ENCODE assay signal across 9 cellular contexts in the genomic region with DNA sequence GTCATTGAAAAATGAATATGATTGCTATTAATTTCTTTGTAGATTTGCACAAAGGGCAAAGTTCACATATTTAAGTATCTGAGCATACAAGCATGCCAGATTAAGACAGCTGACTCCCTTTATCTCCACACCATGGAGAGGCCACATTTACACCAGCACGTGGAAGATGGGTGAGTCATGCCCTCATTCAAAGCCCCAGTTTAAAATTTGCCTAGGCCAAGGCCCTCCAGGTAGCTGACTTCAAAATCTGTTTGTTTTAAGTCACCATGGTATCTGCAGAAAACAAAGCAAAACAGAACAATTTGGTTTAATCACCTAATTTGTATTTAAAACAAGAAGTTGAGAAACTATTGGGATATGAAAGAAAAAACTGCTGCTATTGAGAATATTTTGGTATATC.
DNase-seq lines count a peak whose midpoint lies in the region; ATAC-seq and TF ChIP-seq lines count a peak whose summit lies in the region.
"Had no signal": no experiment of that assay in that cellular context is flagged by ENCODE, and none has a peak within 500 bp of the region (broad histone marks: within the 10 kb centered on the region; RNA-seq: fewer than 3 reads in every experiment).

No MANE protein-coding gene starts in this region.

- no peak for TF ChIP-seq RAD21 in HCT116 (IDR thresholded peaks at IDR 0.05; ENCODE audit: low read depth)

- CTCF ChIA-PET in HCT116 (lab: Charles Lee) = no interaction called here

- ATAC-seq in HCT116 (peak; percentile 66), T-helper 17 cell (peak; percentile 77), GM19395 (IDR thresholded peaks at IDR 0.05; ENCODE audit: unreplicated experiment) (no peak)

- no peak overlapping the region for H3K27ac ChIP-seq in HCT116 (ENCODE audit: low read depth, low read length)

- DNase-seq in DMS53 (lab: John Stamatoyannopoulos, UW) = peak; percentile 85
- DNase-seq in HCT116 (ENCODE audit: low read depth, low spot score) = peak; percentile 3
- DNase-seq in T-helper 17 cell = no peak
- peak; percentile 40 for DNase-seq in iPS-NIHi11 (ENCODE audit: low spot score)
- DNase-seq in GM13977 (ENCODE audit: low spot score) = no peak
- no peak for DNase-seq in T-helper 9 cell
- no peak for DNase-seq in NCI-H2196 (lab: John Stamatoyannopoulos, UW; ENCODE audit: unreplicated experiment)
- DNase-seq: hippocampal formation had no signal

- no peak for TF ChIP-seq CTCF in HCT116 (IDR thresholded peaks at IDR 0.05 in 2 of 3, conservative IDR thresholded peaks at IDR 0.05 in 1 of 3; ENCODE audit: borderline replicate concordance in 1 of 3, insufficient read depth in 1 of 3, low read depth in 2 of 3, low read length in 2 of 3)
- no peak for TF ChIP-seq CTCF in GM13977 (IDR thresholded peaks at IDR 0.05; ENCODE audit: extremely low read depth, insufficient read depth, missing control alignments)

- H3K4me3 ChIP-seq in HCT116 (replicated peaks in 1 of 2; ENCODE audit: low read depth in 1 of 2, low read length in 2 of 2) = no peak overlapping the region

- peaks cover 11% of the 10 kb centered on the region for H3K4me1 Mint-ChIP-seq in T-helper 17 cell

- BruUV-seq in HCT116 (replicated peaks; lab: Mats Ljungman, UMichigan) = no TSS peak

- no peaks in the 10 kb centered on the region for H3K79me2 ChIP-seq in HCT116 (ENCODE audit: insufficient read depth, low read length)

- intact Hi-C loops in HCT116 (cut with micrococcal nuclease) = no loop called here

- no peaks in the 10 kb centered on the region for H3K36me3 ChIP-seq in HCT116 (ENCODE audit: control insufficient read depth in 1 of 2, insufficient read depth in 2 of 2, low read length in 2 of 2)

- no peak overlapping the region for H2AFZ ChIP-seq in HCT116 (ENCODE audit: low read depth, low read length, poor library complexity, severe bottlenecking)

- peaks cover 13 to 16% of the 10 kb centered on the region in 2 experiments for H3K4me1 ChIP-seq in HCT116 (ENCODE audit: control insufficient read depth in 1 of 2, insufficient read depth in 2 of 2, low read length in 2 of 2)

- H3K9ac ChIP-seq in HCT116 (ENCODE audit: low read length) = no peak overlapping the region

- RAD21 ChIA-PET in HCT116 (lab: Charles Lee; ENCODE audit: low non-redundant PET in 1 of 2, low total read pairs in 2 of 2, uncharacterized antibody in 2 of 2, unreplicated experiment in 2 of 2) = no interaction called here

- H3K9me2 ChIP-seq in HCT116 (ENCODE audit: insufficient read depth) = no peaks in the 10 kb centered on the region

- H4K20me1 ChIP-seq in HCT116 (ENCODE audit: insufficient read depth) = no peaks in the 10 kb centered on the region

- in situ Hi-C loops in GM13977 (cut with MboI; ENCODE audit: low pct_unique_long_range_greater_than_20kb, low sequenced_read_pairs, unreplicated experiment) = no loop called here

- no peaks in the 10 kb centered on the region for H3K36me3 Mint-ChIP-seq in T-helper 17 cell (ENCODE audit: low read depth)

- H3K4me2 ChIP-seq in HCT116 (ENCODE audit: low read length) = peak overlapping the region; percentile 32; the same call in 1 of the 2 replicates

- H3K9me3 ChIP-seq in HCT116 (ENCODE audit: control insufficient read depth in 1 of 2, insufficient read depth in 1 of 2, low read depth in 1 of 2, low read length in 2 of 2) = no peaks in the 10 kb centered on the region
- no peaks in the 10 kb centered on the region for H3K9me3 ChIP-seq in T-helper 17 cell (ENCODE audit: control insufficient read depth, low read length, poor library complexity, severe bottlenecking)

- TF ChIP-seq POLR2A in HCT116 (IDR thresholded peaks at IDR 0.05; ENCODE audit: borderline replicate concordance, extremely low read depth, insufficient read depth, insufficient read length) = no peak

- no peaks in the 10 kb centered on the region for H3K27me3 Mint-ChIP-seq in T-helper 17 cell

- H3K27me3 ChIP-seq in HCT116 (ENCODE audit: insufficient read depth, low read length) = no peaks in the 10 kb centered on the region

- POLR2A ChIA-PET in HCT116 (lab: Charles Lee) = no interaction called here

- no peak overlapping the region for H3K27ac Mint-ChIP-seq in T-helper 17 cell

- H3K4me3 Mint-ChIP-seq in T-helper 17 cell = no peak overlapping the region

TF ChIP-seq in HCT116, 20 proteins besides CTCF, POLR2A, EP300 and RAD21:
- TF ChIP-seq, protein P1, sequence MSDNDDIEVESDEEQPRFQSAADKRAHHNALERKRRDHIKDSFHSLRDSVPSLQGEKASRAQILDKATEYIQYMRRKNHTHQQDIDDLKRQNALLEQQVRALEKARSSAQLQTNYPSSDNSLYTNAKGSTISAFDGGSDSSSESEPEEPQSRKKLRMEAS (IDR thresholded peaks at IDR 0.05) = peak; percentile 65
- peak; percentile 35; the same call in 1 of the 2 replicates for TF ChIP-seq FOSL1 (IDR thresholded peaks at IDR 0.05; ENCODE audit: low read depth)
- TF ChIP-seq, protein P2, sequence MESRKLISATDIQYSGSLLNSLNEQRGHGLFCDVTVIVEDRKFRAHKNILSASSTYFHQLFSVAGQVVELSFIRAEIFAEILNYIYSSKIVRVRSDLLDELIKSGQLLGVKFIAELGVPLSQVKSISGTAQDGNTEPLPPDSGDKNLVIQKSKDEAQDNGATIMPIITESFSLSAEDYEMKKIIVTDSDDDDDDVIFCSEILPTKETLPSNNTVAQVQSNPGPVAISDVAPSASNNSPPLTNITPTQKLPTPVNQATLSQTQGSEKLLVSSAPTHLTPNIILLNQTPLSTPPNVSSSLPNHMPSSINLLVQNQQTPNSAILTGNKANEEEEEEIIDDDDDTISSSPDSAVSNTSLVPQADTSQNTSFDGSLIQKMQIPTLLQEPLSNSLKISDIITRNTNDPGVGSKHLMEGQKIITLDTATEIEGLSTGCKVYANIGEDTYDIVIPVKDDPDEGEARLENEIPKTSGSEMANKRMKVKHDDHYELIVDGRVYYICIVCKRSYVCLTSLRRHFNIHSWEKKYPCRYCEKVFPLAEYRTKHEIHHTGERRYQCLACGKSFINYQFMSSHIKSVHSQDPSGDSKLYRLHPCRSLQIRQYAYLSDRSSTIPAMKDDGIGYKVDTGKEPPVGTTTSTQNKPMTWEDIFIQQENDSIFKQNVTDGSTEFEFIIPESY (IDR thresholded peaks at IDR 0.05; ENCODE audit: extremely low read depth, insufficient replicate concordance, low read length) = no peak

Comparison
In these comparisons a context has a peak if more than half of its experiments do, and no peak if none do; other contexts are left out.
1. DNase-seq: peak in DMS53 (single experiment), HCT116 (single experiment) and iPS-NIHi11 (single experiment); none in T-helper 17 cell (0 of 3), GM13977 (single experiment), T-helper 9 cell (single experiment) and NCI-H2196 (single experiment).